ENCODE assay signal across 1 cellular context in the genomic region with DNA sequence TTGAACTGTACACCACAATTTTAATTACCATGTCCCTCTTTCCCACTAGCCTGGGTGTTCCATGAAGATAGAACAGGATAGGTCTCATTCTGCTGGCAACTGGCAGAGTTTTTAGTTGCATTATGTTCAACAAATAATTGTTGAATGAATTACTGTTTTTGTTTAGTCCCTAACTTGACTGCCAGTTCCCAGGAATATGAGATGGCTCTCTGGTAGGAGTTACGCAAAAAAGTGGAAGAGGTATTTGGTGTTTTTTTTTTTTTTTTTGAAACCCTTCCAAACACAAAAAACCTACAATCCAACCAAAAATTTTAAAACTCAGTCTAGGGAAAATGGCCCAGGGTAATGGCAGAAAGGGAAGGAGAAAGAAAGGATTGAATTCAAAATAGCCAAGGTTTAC.
TF ChIP-seq lines count a peak whose summit lies in the region.

No MANE protein-coding gene starts in this region.

TF ChIP-seq in WTC11, 78 proteins besides CTCF, POLR2A, EP300 and RAD21 (continued from another document):
- TF ChIP-seq, protein P1, sequence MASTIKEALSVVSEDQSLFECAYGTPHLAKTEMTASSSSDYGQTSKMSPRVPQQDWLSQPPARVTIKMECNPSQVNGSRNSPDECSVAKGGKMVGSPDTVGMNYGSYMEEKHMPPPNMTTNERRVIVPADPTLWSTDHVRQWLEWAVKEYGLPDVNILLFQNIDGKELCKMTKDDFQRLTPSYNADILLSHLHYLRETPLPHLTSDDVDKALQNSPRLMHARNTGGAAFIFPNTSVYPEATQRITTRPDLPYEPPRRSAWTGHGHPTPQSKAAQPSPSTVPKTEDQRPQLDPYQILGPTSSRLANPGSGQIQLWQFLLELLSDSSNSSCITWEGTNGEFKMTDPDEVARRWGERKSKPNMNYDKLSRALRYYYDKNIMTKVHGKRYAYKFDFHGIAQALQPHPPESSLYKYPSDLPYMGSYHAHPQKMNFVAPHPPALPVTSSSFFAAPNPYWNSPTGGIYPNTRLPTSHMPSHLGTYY (CRISPR knock-in tag; IDR thresholded peaks at IDR 0.05): no peak
- TF ChIP-seq IRF2 (CRISPR knock-in tag; IDR thresholded peaks at IDR 0.05; ENCODE audit: borderline replicate concordance, low read depth) (no peak), ZNF138 (CRISPR knock-in tag; conservative IDR thresholded peaks at IDR 0.05) (no peak), NR1H2 (CRISPR knock-in tag; IDR thresholded peaks at IDR 0.05) (no peak), NFE2L1 (CRISPR knock-in tag; IDR thresholded peaks at IDR 0.05) (no peak), KAT7 (CRISPR knock-in tag; IDR thresholded peaks at IDR 0.05; ENCODE audit: borderline replicate concordance) (no peak), RORB (CRISPR knock-in tag; IDR thresholded peaks at IDR 0.05) (no peak), NR3C1 (CRISPR knock-in tag; conservative IDR thresholded peaks at IDR 0.05; ENCODE audit: low read depth) (no peak), MXD4 (CRISPR knock-in tag; IDR thresholded peaks at IDR 0.05; ENCODE audit: borderline replicate concordance) (no peak), TP53 (CRISPR knock-in tag; IDR thresholded peaks at IDR 0.05) (no peak), TEAD1 (CRISPR knock-in tag; IDR thresholded peaks at IDR 0.05) (no peak), CREM (CRISPR knock-in tag; IDR thresholded peaks at IDR 0.05) (no peak)
- TF ChIP-seq, protein P2, sequence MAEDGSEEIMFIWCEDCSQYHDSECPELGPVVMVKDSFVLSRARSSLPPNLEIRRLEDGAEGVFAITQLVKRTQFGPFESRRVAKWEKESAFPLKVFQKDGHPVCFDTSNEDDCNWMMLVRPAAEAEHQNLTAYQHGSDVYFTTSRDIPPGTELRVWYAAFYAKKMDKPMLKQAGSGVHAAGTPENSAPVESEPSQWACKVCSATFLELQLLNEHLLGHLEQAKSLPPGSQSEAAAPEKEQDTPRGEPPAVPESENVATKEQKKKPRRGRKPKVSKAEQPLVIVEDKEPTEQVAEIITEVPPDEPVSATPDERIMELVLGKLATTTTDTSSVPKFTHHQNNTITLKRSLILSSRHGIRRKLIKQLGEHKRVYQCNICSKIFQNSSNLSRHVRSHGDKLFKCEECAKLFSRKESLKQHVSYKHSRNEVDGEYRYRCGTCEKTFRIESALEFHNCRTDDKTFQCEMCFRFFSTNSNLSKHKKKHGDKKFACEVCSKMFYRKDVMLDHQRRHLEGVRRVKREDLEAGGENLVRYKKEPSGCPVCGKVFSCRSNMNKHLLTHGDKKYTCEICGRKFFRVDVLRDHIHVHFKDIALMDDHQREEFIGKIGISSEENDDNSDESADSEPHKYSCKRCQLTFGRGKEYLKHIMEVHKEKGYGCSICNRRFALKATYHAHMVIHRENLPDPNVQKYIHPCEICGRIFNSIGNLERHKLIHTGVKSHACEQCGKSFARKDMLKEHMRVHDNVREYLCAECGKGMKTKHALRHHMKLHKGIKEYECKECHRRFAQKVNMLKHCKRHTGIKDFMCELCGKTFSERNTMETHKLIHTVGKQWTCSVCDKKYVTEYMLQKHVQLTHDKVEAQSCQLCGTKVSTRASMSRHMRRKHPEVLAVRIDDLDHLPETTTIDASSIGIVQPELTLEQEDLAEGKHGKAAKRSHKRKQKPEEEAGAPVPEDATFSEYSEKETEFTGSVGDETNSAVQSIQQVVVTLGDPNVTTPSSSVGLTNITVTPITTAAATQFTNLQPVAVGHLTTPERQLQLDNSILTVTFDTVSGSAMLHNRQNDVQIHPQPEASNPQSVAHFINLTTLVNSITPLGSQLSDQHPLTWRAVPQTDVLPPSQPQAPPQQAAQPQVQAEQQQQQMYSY (CRISPR knock-in tag; IDR thresholded peaks at IDR 0.05): no peak
- TF ChIP-seq, protein P3, sequence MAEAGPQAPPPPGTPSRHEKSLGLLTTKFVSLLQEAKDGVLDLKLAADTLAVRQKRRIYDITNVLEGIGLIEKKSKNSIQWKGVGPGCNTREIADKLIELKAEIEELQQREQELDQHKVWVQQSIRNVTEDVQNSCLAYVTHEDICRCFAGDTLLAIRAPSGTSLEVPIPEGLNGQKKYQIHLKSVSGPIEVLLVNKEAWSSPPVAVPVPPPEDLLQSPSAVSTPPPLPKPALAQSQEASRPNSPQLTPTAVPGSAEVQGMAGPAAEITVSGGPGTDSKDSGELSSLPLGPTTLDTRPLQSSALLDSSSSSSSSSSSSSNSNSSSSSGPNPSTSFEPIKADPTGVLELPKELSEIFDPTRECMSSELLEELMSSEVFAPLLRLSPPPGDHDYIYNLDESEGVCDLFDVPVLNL (CRISPR knock-in tag; IDR thresholded peaks at IDR 0.05; ENCODE audit: borderline replicate concordance, low read depth): no peak
- TF ChIP-seq, protein P4, sequence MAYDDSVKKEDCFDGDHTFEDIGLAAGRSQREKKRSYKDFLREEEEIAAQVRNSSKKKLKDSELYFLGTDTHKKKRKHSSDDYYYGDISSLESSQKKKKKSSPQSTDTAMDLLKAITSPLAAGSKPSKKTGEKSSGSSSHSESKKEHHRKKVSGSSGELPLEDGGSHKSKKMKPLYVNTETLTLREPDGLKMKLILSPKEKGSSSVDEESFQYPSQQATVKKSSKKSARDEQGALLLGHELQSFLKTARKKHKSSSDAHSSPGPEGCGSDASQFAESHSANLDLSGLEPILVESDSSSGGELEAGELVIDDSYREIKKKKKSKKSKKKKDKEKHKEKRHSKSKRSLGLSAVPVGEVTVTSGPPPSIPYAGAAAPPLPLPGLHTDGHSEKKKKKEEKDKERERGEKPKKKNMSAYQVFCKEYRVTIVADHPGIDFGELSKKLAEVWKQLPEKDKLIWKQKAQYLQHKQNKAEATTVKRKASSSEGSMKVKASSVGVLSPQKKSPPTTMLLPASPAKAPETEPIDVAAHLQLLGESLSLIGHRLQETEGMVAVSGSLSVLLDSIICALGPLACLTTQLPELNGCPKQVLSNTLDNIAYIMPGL (CRISPR knock-in tag; IDR thresholded peaks at IDR 0.05): no peak
- TF ChIP-seq, protein P5, sequence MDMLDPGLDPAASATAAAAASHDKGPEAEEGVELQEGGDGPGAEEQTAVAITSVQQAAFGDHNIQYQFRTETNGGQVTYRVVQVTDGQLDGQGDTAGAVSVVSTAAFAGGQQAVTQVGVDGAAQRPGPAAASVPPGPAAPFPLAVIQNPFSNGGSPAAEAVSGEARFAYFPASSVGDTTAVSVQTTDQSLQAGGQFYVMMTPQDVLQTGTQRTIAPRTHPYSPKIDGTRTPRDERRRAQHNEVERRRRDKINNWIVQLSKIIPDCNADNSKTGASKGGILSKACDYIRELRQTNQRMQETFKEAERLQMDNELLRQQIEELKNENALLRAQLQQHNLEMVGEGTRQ (CRISPR knock-in tag; IDR thresholded peaks at IDR 0.05): no peak
- TF ChIP-seq, protein P6, sequence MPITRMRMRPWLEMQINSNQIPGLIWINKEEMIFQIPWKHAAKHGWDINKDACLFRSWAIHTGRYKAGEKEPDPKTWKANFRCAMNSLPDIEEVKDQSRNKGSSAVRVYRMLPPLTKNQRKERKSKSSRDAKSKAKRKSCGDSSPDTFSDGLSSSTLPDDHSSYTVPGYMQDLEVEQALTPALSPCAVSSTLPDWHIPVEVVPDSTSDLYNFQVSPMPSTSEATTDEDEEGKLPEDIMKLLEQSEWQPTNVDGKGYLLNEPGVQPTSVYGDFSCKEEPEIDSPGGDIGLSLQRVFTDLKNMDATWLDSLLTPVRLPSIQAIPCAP (CRISPR knock-in tag; IDR thresholded peaks at IDR 0.05): no peak
